8 cellular contexts compared by ENCODE assay signal in genomic region chr17:28982191-28982793, GRCh38. TPM values are rescaled to one million over a fixed set of nuclear protein-coding genes. Genes with fewer than 3 reads are reported as not detected.
DNase-seq lines count a peak whose midpoint lies in the region; ATAC-seq and TF ChIP-seq lines count a peak whose summit lies in the region.

No MANE protein-coding gene starts in this region.

- H3K4me3 ChIP-seq in right lobe of liver (no peak overlapping the region), tibial nerve (no peak overlapping the region)

- no peak for TF ChIP-seq POLR2A in right lobe of liver (IDR thresholded peaks at IDR 0.05)
- no peak for TF ChIP-seq POLR2A in tibial nerve (IDR thresholded peaks at IDR 0.05)

- H3K36me3 ChIP-seq in right lobe of liver = no peaks in the 10 kb centered on the region
- H3K36me3 ChIP-seq in tibial nerve = no peaks in the 10 kb centered on the region

- intact Hi-C loops in right lobe of liver (cut with DNase I) = no loop called here

- H3K27ac ChIP-seq in right lobe of liver (peak overlapping the region in 2 of 3 donors; percentile 60 to 64), tibial nerve (peak overlapping the region in 3 of 4 donors; percentile 33 to 36 (median 34))

- H3K9me3 ChIP-seq in right lobe of liver (no peaks in the 10 kb centered on the region), tibial nerve (no peaks in the 10 kb centered on the region)

- no peaks in the 10 kb centered on the region for H3K27me3 ChIP-seq in right lobe of liver
- peaks cover 0 to 23% of the 10 kb centered on the region in 2 donors for H3K27me3 ChIP-seq in tibial nerve

- ATAC-seq in GM18907 (IDR thresholded peaks at IDR 0.05; ENCODE audit: unreplicated experiment) = peak; percentile 68
- peak; percentile 70 to 84 (median 78) for ATAC-seq in right lobe of liver
- no peak for ATAC-seq in GM21360 (IDR thresholded peaks at IDR 0.05; ENCODE audit: unreplicated experiment)
- ATAC-seq in GM21528 (IDR thresholded peaks at IDR 0.05; ENCODE audit: low FRiP score, unreplicated experiment) = no peak

- peak; percentile 18 for DNase-seq in RPMI8226
- DNase-seq in activated effector memory CD4-positive, alpha-beta T cell treated with anti-CD3 and anti-CD28 coated beads, Interleukin-2, amount 50 U/mL, for 16 hours = peak; percentile 74
- DNase-seq in right lobe of liver = no peak
- DNase-seq in tibial nerve (ENCODE audit: low spot score in 2 of 2) = peak in 1 of 2 donors; percentile 48
- no peak for DNase-seq in NCI-H524 treated with DMSO at 0.1 percent for 48 hours (lab: John Stamatoyannopoulos, UW)

- WGBS in right lobe of liver (ENCODE audit: insufficient coverage, low coverage, low lambda C conversion rate, missing lambda C conversion rate) = 34% methylated on average over 7 of the region's 9 CpGs
- WGBS in tibial nerve, 2 donors = 60 to 62% methylated on average over 9 of the region's 9 CpGs

- TF ChIP-seq CTCF in right lobe of liver (IDR thresholded peaks at IDR 0.05) (no peak), tibial nerve (IDR thresholded peaks at IDR 0.05) (no peak)

- peak; percentile 75 to 89 for TF ChIP-seq EP300 in tibial nerve (IDR thresholded peaks at IDR 0.05)

- H3K4me1 ChIP-seq in right lobe of liver (no peaks in the 10 kb centered on the region), tibial nerve (peaks cover 0 to 15% (median 2%) of the 10 kb centered on the region in 4 donors)

RNA-seq across cellular contexts. Expression of gene SEZ6, which starts 23.5 kb away (rescaled TPM):
- total RNA-seq in right lobe of liver (not detected), tibial nerve (not detected)

RNA-seq across cellular contexts. Expression of gene PHF12, which starts 31.0 kb away (rescaled TPM):
- total RNA-seq in right lobe of liver = 10 to 100 TPM; 13.0 to 33.1 (median 17.4) TPM
- total RNA-seq in tibial nerve = 10 to 100 TPM; 45.7 to 95.1 (median 49.6) TPM

Comparison
In these comparisons a context has a peak if more than half of its experiments do, and no peak if none do; other contexts are left out.
1. ATAC-seq: peak in GM18907 (single experiment) and right lobe of liver (4 of 4); none in GM21360 (single experiment) and GM21528 (single experiment).
2. DNase-seq: peak in RPMI8226 (single experiment) and activated effector memory CD4-positive, alpha-beta T cell treated with anti-CD3 and anti-CD28 coated beads, Interleukin-2, amount 50 U/mL, for 16 hours (single experiment); none in right lobe of liver (0 of 3) and NCI-H524 treated with DMSO at 0.1 percent for 48 hours (single experiment).